Comparison of ENCODE assay signal across 16 cellular contexts in the genomic region with DNA sequence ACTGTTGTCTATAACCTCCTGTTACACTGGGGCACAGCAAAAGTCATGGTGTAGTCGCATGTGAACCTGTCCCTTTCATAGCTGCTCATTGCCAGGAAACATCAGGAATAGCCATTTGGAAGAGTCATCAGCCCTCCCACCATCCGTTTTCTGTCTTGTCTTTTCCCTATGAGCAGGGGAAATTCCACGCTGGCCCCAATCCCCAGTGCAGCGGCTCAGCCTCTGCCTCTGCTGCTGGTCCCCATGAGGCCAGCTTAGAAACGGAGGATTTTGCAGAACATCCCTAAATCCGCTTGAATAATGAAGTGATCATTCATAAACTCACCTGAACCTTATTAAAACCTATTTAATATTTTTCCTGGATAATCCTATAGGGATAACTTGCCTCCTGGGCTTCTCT. TPM values are rescaled to one million over a fixed set of nuclear protein-coding genes. Genes with fewer than 3 reads are reported as not detected.
DNase-seq lines count a peak whose midpoint lies in the region; ATAC-seq and TF ChIP-seq lines count a peak whose summit lies in the region.
"Had no signal": no experiment of that assay in that cellular context is flagged by ENCODE, and none has a peak within 500 bp of the region (broad histone marks: within the 10 kb centered on the region; RNA-seq: fewer than 3 reads in every experiment).

No MANE protein-coding gene starts in this region.

- TF ChIP-seq CTCF in left ventricle myocardium inferior (IDR thresholded peaks at IDR 0.05; ENCODE audit: borderline replicate concordance), result no peak

- DNase-seq in left ventricle myocardium inferior (no peak), Right ventricle myocardium superior (no peak), NCI-H82 (lab: John Stamatoyannopoulos, UW) (peak; percentile 59), inferior parietal cortex (ENCODE audit: extremely low spot score) (peak; percentile 27)
- DNase-seq in stimulated activated naive CD8-positive, alpha-beta T cell treated with anti-CD3 and anti-CD28 coated beads, Interleukin-15, Interleukin-2, amounts not matched to agents 100 U/mL and 50 U/mL, for 24 hours, result no peak
- no peak for DNase-seq in stimulated activated CD4-positive, alpha-beta T cell treated with anti-CD3 and anti-CD28 coated beads, Interleukin-15, amount 100 ng/mL, for 24 hours
- DNase-seq in activated CD8-positive, alpha-beta memory T cell treated with anti-CD3 and anti-CD28 coated beads, Interleukin-2, amount 50 U/mL, for 48 hours, result no peak
- DNase-seq: Caco-2; CD4-positive, alpha-beta T cell; H7; IMR-90; NCI-H1694; NCI-H2081 treated with DMSO at 0.1 percent for 48 hours; NK-92 treated with Interleukin-12 subunit alpha and Interleukin-12 subunit beta, amount 100 ng/mL, for 24 hours; Peyer's patch had no signal

- no peak overlapping the region for H3K4me3 ChIP-seq in left ventricle myocardium inferior
- H3K4me3 ChIP-seq: A549, Peyer's patch had no signal

- no peaks in the 10 kb centered on the region for H3K36me3 ChIP-seq in left ventricle myocardium inferior
- H3K36me3 ChIP-seq: Peyer's patch had no signal

- intact Hi-C loops in left ventricle myocardium inferior (cut with micrococcal nuclease) (no loop called here), Right ventricle myocardium superior (cut with DNase I) (no loop called here)

- peak overlapping the region; percentile 40 for H3K27ac ChIP-seq in left ventricle myocardium inferior (replicated peaks)
- H3K27ac ChIP-seq: A549, Peyer's patch had no signal

- no peak for ATAC-seq in Right ventricle myocardium superior (ENCODE audit: poor library complexity)
- no peak for ATAC-seq in stimulated activated naive CD8-positive, alpha-beta T cell treated with anti-CD3 and anti-CD28 coated beads, Interleukin-15, Interleukin-2, amounts not matched to agents 100 U/mL and 50 U/mL, for 24 hours
- ATAC-seq: A549 had no signal

- no peaks in the 10 kb centered on the region for H3K9me3 ChIP-seq in left ventricle myocardium inferior (replicated peaks)
- H3K9me3 ChIP-seq: A549, Caco-2, Peyer's patch had no signal

- H3K4me1 ChIP-seq in left ventricle myocardium inferior, result peaks cover 34% of the 10 kb centered on the region
- H3K4me1 ChIP-seq: Peyer's patch had no signal

- H3K27me3 ChIP-seq in left ventricle myocardium inferior (ENCODE audit: low read depth), result no peaks in the 10 kb centered on the region
- H3K27me3 ChIP-seq: Peyer's patch had no signal

RNA-seq across cellular contexts. Expression of a gene that starts 10.5 kb away (rescaled TPM):
- total RNA-seq in left ventricle myocardium inferior (28.6 TPM), Right ventricle myocardium superior (37.7 TPM)

Comparison
In these comparisons a context has a peak if more than half of its experiments do, and no peak if none do; other contexts are left out.
1. DNase-seq: peak in NCI-H82 (single experiment) and inferior parietal cortex (single experiment); none in left ventricle myocardium inferior (single experiment), Right ventricle myocardium superior (single experiment), stimulated activated naive CD8-positive, alpha-beta T cell treated with anti-CD3 and anti-CD28 coated beads, Interleukin-15, Interleukin-2, amounts not matched to agents 100 U/mL and 50 U/mL, for 24 hours (single experiment), stimulated activated CD4-positive, alpha-beta T cell treated with anti-CD3 and anti-CD28 coated beads, Interleukin-15, amount 100 ng/mL, for 24 hours (single experiment) and activated CD8-positive, alpha-beta memory T cell treated with anti-CD3 and anti-CD28 coated beads, Interleukin-2, amount 50 U/mL, for 48 hours (single experiment).